Comparison of ENCODE assay signal across 1 cellular context in genomic region chr10:78028438-78029293, GRCh38.
A peak's percentile ranks its signal among the peaks of the same experiment; 100 is the strongest.
TF ChIP-seq lines count a peak whose summit lies in the region.

No MANE protein-coding gene starts in this region.

TF ChIP-seq in HepG2, 621 proteins besides CTCF, POLR2A, EP300 and RAD21 (continued from another document and continues in another):
- TF ChIP-seq ZBED4 (CRISPR knock-in tag; IDR thresholded peaks at IDR 0.05; ENCODE audit: borderline replicate concordance) (no peak), ZNF280B (CRISPR knock-in tag; IDR thresholded peaks at IDR 0.05; ENCODE audit: borderline replicate concordance) (peak; percentile 77), PAXIP1 (CRISPR knock-in tag; conservative IDR thresholded peaks at IDR 0.05) (peak; percentile 56; the same call in 1 of the 2 replicates), SOX6 (IDR thresholded peaks at IDR 0.05) (no peak), SOX6 (CRISPR knock-in tag; IDR thresholded peaks at IDR 0.05) (peak; percentile 66), ZBTB33 (CRISPR knock-in tag; IDR thresholded peaks at IDR 0.05) (no peak), NR3C1 (CRISPR knock-in tag; IDR thresholded peaks at IDR 0.05) (no peak), ZNF761 (CRISPR knock-in tag; conservative IDR thresholded peaks at IDR 0.05) (peak; percentile 21; the same call in 1 of the 2 replicates), HIC2 (CRISPR knock-in tag; IDR thresholded peaks at IDR 0.05; ENCODE audit: low read depth) (no peak), ZNF784 (CRISPR knock-in tag; IDR thresholded peaks at IDR 0.05; ENCODE audit: borderline replicate concordance) (no peak), ZSCAN30 (CRISPR knock-in tag; IDR thresholded peaks at IDR 0.05) (0 out of 2 replicates have a peak, but pooled peaks have one; percentile 61), ZNF720 (CRISPR knock-in tag; IDR thresholded peaks at IDR 0.05) (no peak), EED (CRISPR knock-in tag; IDR thresholded peaks at IDR 0.05) (no peak), MIXL1 (CRISPR knock-in tag; IDR thresholded peaks at IDR 0.05) (no peak), GATA4 (IDR thresholded peaks at IDR 0.05; ENCODE audit: borderline replicate concordance, low read depth) (no peak), MTA1 (CRISPR knock-in tag; IDR thresholded peaks at IDR 0.05; ENCODE audit: borderline replicate concordance) (peak; percentile 78; the same call in 1 of the 2 replicates), PREB (CRISPR knock-in tag; IDR thresholded peaks at IDR 0.05) (no peak), TEF (CRISPR knock-in tag; IDR thresholded peaks at IDR 0.05) (no peak), ZNF776 (CRISPR knock-in tag; IDR thresholded peaks at IDR 0.05) (peak; percentile 41; the same call in 1 of the 2 replicates), AHDC1 (CRISPR knock-in tag; IDR thresholded peaks at IDR 0.05; ENCODE audit: borderline replicate concordance) (no peak), TSC22D2 (CRISPR knock-in tag; IDR thresholded peaks at IDR 0.05; ENCODE audit: borderline replicate concordance) (no peak), NCOR1 (IDR thresholded peaks at IDR 0.05; ENCODE audit: borderline replicate concordance, low read length) (peak; percentile 91; the same call in 1 of the 2 replicates), ZMAT5 (CRISPR knock-in tag; IDR thresholded peaks at IDR 0.05; ENCODE audit: borderline replicate concordance, low read depth) (no peak), FOXJ3 (CRISPR knock-in tag; IDR thresholded peaks at IDR 0.05; ENCODE audit: borderline replicate concordance) (no peak), SCMH1 (CRISPR knock-in tag; IDR thresholded peaks at IDR 0.05; ENCODE audit: borderline replicate concordance) (no peak), ZNF124 (CRISPR knock-in tag; IDR thresholded peaks at IDR 0.05) (no peak), SIN3A (IDR thresholded peaks at IDR 0.05; ENCODE audit: borderline replicate concordance, low read depth, low read length) (peak; percentile 27; the same call in 1 of the 2 replicates), ARNTL (CRISPR knock-in tag; IDR thresholded peaks at IDR 0.05) (0 out of 2 replicates have a peak, but pooled peaks have one; percentile 52), ZNF567 (CRISPR knock-in tag; IDR thresholded peaks at IDR 0.05; ENCODE audit: borderline replicate concordance) (no peak), ETV6 (CRISPR knock-in tag; conservative IDR thresholded peaks at IDR 0.05) (no peak), MBNL3 (CRISPR knock-in tag; conservative IDR thresholded peaks at IDR 0.05) (no peak), GATAD2A (CRISPR knock-in tag; IDR thresholded peaks at IDR 0.05) (no peak), HHEX (CRISPR knock-in tag; IDR thresholded peaks at IDR 0.05) (no peak), ESRRA (CRISPR knock-in tag; IDR thresholded peaks at IDR 0.05; ENCODE audit: low read depth) (peak; percentile 71), ZNF335 (CRISPR knock-in tag; IDR thresholded peaks at IDR 0.05) (no peak), CBX5 (CRISPR knock-in tag; IDR thresholded peaks at IDR 0.05; ENCODE audit: borderline replicate concordance) (no peak), SALL1 (CRISPR knock-in tag; IDR thresholded peaks at IDR 0.05) (no peak), JUN (CRISPR knock-in tag; IDR thresholded peaks at IDR 0.05) (no peak), ZNF160 (CRISPR knock-in tag; IDR thresholded peaks at IDR 0.05) (no peak), ZBTB3 (CRISPR knock-in tag; IDR thresholded peaks at IDR 0.05; ENCODE audit: borderline replicate concordance, low read depth) (no peak)
